ENCODE assay signal across 8 cellular contexts in genomic region chr9:111875691-111876090, GRCh38. TPM values are rescaled to one million over a fixed set of nuclear protein-coding genes. Genes with fewer than 3 reads are reported as not detected.
DNase-seq lines count a peak whose midpoint lies in the region; FAIRE-seq and TF ChIP-seq lines count a peak whose summit lies in the region.
"Not testable (repeated sequence)": the region's sequence is repeated elsewhere in the genome, so short reads cannot be mapped to it uniquely, and the experiment has no call there.

No MANE protein-coding gene starts in this region.

- TF ChIP-seq CTCF in Caco-2 (IDR thresholded peaks at IDR 0.05; ENCODE audit: insufficient read depth in 1 of 2, low read depth in 1 of 2, low read length in 1 of 2, severe bottlenecking in 1 of 2, unreplicated experiment in 1 of 2); VCaP (conservative IDR thresholded peaks at IDR 0.05); mammary epithelial cell (conservative IDR thresholded peaks at IDR 0.05 in 1 of 2, IDR thresholded peaks at IDR 0.05 in 1 of 2; ENCODE audit: extremely low read depth in 1 of 2, insufficient read depth in 1 of 2, low read depth in 1 of 2, low read length in 2 of 2); nephron progenitor cell (IDR thresholded peaks at IDR 0.05); progenitor cell of endocrine pancreas (IDR thresholded peaks at IDR 0.05; ENCODE audit: unreplicated experiment): not testable (repeated sequence)

- not testable (repeated sequence) for H3K36me3 ChIP-seq in Caco-2 (ENCODE audit: control insufficient read depth, insufficient read depth, low read length); HUES6 (ENCODE audit: control insufficient read depth, insufficient read depth, low read length); mammary epithelial cell (ENCODE audit: insufficient read depth, low read length)

- in situ Hi-C loops in mammary epithelial cell (cut with MboI; ENCODE audit: low sequenced_read_pairs in 2 of 2): not testable (repeated sequence)

- not testable (repeated sequence) for H3K79me2 ChIP-seq in mammary epithelial cell (ENCODE audit: insufficient read depth, low read length)

- not testable (repeated sequence) for H3K4me3 ChIP-seq in Caco-2 (ENCODE audit: low read depth, low read length); HUES6 (ENCODE audit: low read depth, low read length); mammary epithelial cell (replicated peaks in 1 of 3; ENCODE audit: insufficient read depth in 1 of 3, low read depth in 2 of 3, low read length in 3 of 3)

- H2AFZ ChIP-seq in mammary epithelial cell (ENCODE audit: low read depth, low read length): peak overlapping the region; percentile 64

- H3K4me1 ChIP-seq in Caco-2: peaks cover 75% of the 10 kb centered on the region
- H3K4me1 ChIP-seq in HUES6 (ENCODE audit: control insufficient read depth, insufficient read depth, low read length): peaks cover 23% of the 10 kb centered on the region
- H3K4me1 ChIP-seq in mammary epithelial cell (ENCODE audit: insufficient read depth, low read length): peaks cover 26% of the 10 kb centered on the region

- not testable (repeated sequence) for H3K4me2 ChIP-seq in mammary epithelial cell (ENCODE audit: insufficient read depth, low read depth, low read length)

- H3K27me3 ChIP-seq in Caco-2 (replicated peaks; ENCODE audit: control insufficient read depth, insufficient read depth, low read length); HUES6 (ENCODE audit: control insufficient read depth, insufficient read depth, low read length); mammary epithelial cell (ENCODE audit: insufficient read depth, low read length): not testable (repeated sequence)

- not testable (repeated sequence) for BruUV-seq in Caco-2 (replicated peaks; lab: Mats Ljungman, UMichigan); mammary epithelial cell (replicated peaks; lab: Mats Ljungman, UMichigan)

- H3K9me3 ChIP-seq in Caco-2; HUES6 (ENCODE audit: control insufficient read depth, insufficient read depth, low read depth, low read length); mammary epithelial cell (replicated peaks; ENCODE audit: insufficient read depth, low read length): not testable (repeated sequence)

- H3K27ac Mint-ChIP-seq in Caco-2 (ENCODE audit: unreplicated experiment): peak overlapping the region; percentile 72
- H3K27ac Mint-ChIP-seq in nephron progenitor cell: peak overlapping the region; percentile 26
- H3K27ac Mint-ChIP-seq in progenitor cell of endocrine pancreas: peak overlapping the region; percentile 70

- peak overlapping the region; percentile 79; the same call in 1 of the 2 replicates for H3K27ac ChIP-seq in HUES6 (ENCODE audit: low read depth, low read length)
- peak overlapping the region; percentile 38 for H3K27ac ChIP-seq in VCaP
- not testable (repeated sequence) for H3K27ac ChIP-seq in mammary epithelial cell (ENCODE audit: insufficient read depth, low read depth, low read length)
- peak overlapping the region; percentile 97 for H3K27ac ChIP-seq in epithelial cell of prostate

- peak overlapping the region; percentile 56 for H3K9ac ChIP-seq in HUES6 (ENCODE audit: low read length)
- H3K9ac ChIP-seq in mammary epithelial cell (ENCODE audit: insufficient read depth, low read length): not testable (repeated sequence)

- not testable (repeated sequence) for H4K20me1 ChIP-seq in mammary epithelial cell (ENCODE audit: insufficient read depth, low read length)

- dilution Hi-C loops in mammary epithelial cell (cut with HindIII; ENCODE audit: low sequenced_read_pairs): not testable (repeated sequence)

- H3K9me3 Mint-ChIP-seq in Caco-2 (ENCODE audit: unreplicated experiment); nephron progenitor cell; progenitor cell of endocrine pancreas (ENCODE audit: low read depth): not testable (repeated sequence)

- POLR2A ChIA-PET in Caco-2 (lab: Charles Lee): not testable (repeated sequence)

- H3K36me3 Mint-ChIP-seq in Caco-2 (ENCODE audit: insufficient read depth, unreplicated experiment); nephron progenitor cell (ENCODE audit: low read depth); progenitor cell of endocrine pancreas (ENCODE audit: insufficient read depth): not testable (repeated sequence)

- CTCF ChIA-PET in Caco-2 (lab: Charles Lee); mammary epithelial cell (lab: Charles Lee; ENCODE audit: low non-redundant PET): not testable (repeated sequence)

- FAIRE-seq in GM19239 (lab: Jason Lieb, UNC): peak; percentile 56

- DNase-seq in Caco-2: peak; percentile 25 to 45
- not testable (repeated sequence) for DNase-seq in GM19239 (ENCODE audit: insufficient read length, low spot score); mammary epithelial cell; epithelial cell of prostate (ENCODE audit: low read depth, low spot score); nephron progenitor cell; progenitor cell of endocrine pancreas (ENCODE audit: low spot score, unreplicated experiment)

- H3K27me3 Mint-ChIP-seq in Caco-2 (ENCODE audit: insufficient read depth, unreplicated experiment); nephron progenitor cell (ENCODE audit: low read depth, poor library complexity); progenitor cell of endocrine pancreas: not testable (repeated sequence)

- H3K4me3 Mint-ChIP-seq in Caco-2 (ENCODE audit: unreplicated experiment); nephron progenitor cell; progenitor cell of endocrine pancreas (ENCODE audit: low read depth): not testable (repeated sequence)

- intact Hi-C loops in Caco-2 (cut with micrococcal nuclease; ENCODE audit: unreplicated experiment): loop anchor here (1.0 kb wide), 1 partner anchor 17 kb away; no protein-coding TSS in a partner anchor
- intact Hi-C loops in mammary epithelial cell (cut with micrococcal nuclease): not testable (repeated sequence)

- H3K4me1 Mint-ChIP-seq in Caco-2 (ENCODE audit: low read depth, unreplicated experiment) (peaks cover 51% of the 10 kb centered on the region), nephron progenitor cell (peaks cover 21% of the 10 kb centered on the region), progenitor cell of endocrine pancreas (ENCODE audit: low read depth) (peaks cover 63% of the 10 kb centered on the region)

- WGBS in mammary epithelial cell (ENCODE audit: low coverage, missing lambda C conversion rate): 72% methylated on average over 3 of the region's 3 CpGs

RNA-seq across cellular contexts. Expression of gene UGCG, which starts 20.9 kb away (rescaled TPM):
- total RNA-seq in Caco-2 (2022): 25.0 and 26.7 TPM in 2 replicates
- 10 to 100 TPM; 44.8 to 51.2 TPM for total RNA-seq in mammary epithelial cell
- 21.6 TPM for polyA plus RNA-seq in mammary epithelial cell
- 21.4 TPM for polyA minus RNA-seq in mammary epithelial cell
- 26.8 and 27.7 TPM in 2 replicates for total RNA-seq in progenitor cell of endocrine pancreas
